ENCODE assay signal across 1 cellular context in genomic region chr19:50537769-50538230, GRCh38.
TF ChIP-seq lines count a peak whose summit lies in the region.

No MANE protein-coding gene starts in this region.

TF ChIP-seq in K562, 482 proteins besides CTCF, POLR2A, EP300 and RAD21 (continued from another document and continues in another):
- TF ChIP-seq GTF3C2 (IDR thresholded peaks at IDR 0.05; ENCODE audit: borderline replicate concordance, extremely low read depth, insufficient read length) (no peak), FUS (optimal IDR thresholded peaks at IDR 0.05; ENCODE audit: low read depth, low read length) (no peak), BRD4 (IDR thresholded peaks at IDR 0.05) (no peak), CHD1 (IDR thresholded peaks at IDR 0.05; ENCODE audit: low read length) (no peak), PRDM10 (IDR thresholded peaks at IDR 0.05; ENCODE audit: partially characterized antibody) (no peak), ZNF76 (CRISPR knock-in tag; IDR thresholded peaks at IDR 0.05; ENCODE audit: borderline replicate concordance) (no peak), SIX5 (IDR thresholded peaks at IDR 0.05; ENCODE audit: borderline replicate concordance in 1 of 2, insufficient read depth in 1 of 2, low read depth in 1 of 2, low read length in 2 of 2) (no peak), RBM25 (IDR thresholded peaks at IDR 0.05; ENCODE audit: low read depth, low read length, severe bottlenecking) (no peak), HOMEZ (CRISPR knock-in tag; IDR thresholded peaks at IDR 0.05) (no peak), ARID2 (IDR thresholded peaks at IDR 0.05) (peak; percentile 59), ZNF766 (CRISPR knock-in tag; conservative IDR thresholded peaks at IDR 0.05) (no peak), MBD1 (CRISPR knock-in tag; IDR thresholded peaks at IDR 0.05) (no peak), DLX4 (CRISPR knock-in tag; IDR thresholded peaks at IDR 0.05) (no peak), AFF1 (IDR thresholded peaks at IDR 0.05; ENCODE audit: low read depth in 1 of 2, partially characterized antibody in 2 of 2) (no peak), MAZ (CRISPR knock-in tag; conservative IDR thresholded peaks at IDR 0.05 in 1 of 2, IDR thresholded peaks at IDR 0.05 in 1 of 2) (peak; percentile 52 to 62; a peak in 3 of 4 replicates), ZBTB33 (CRISPR knock-in tag; IDR thresholded peaks at IDR 0.05) (no peak), ZNF717 (CRISPR knock-in tag; IDR thresholded peaks at IDR 0.05) (no peak), FOXO4 (CRISPR knock-in tag; IDR thresholded peaks at IDR 0.05) (no peak), KLF16 (IDR thresholded peaks at IDR 0.05) (no peak), ZFP1 (CRISPR knock-in tag; IDR thresholded peaks at IDR 0.05) (no peak), ZNF57 (CRISPR knock-in tag; IDR thresholded peaks at IDR 0.05) (no peak), RFX7 (CRISPR knock-in tag; IDR thresholded peaks at IDR 0.05) (no peak), ARID4B (CRISPR knock-in tag; IDR thresholded peaks at IDR 0.05) (no peak), PRPF4 (IDR thresholded peaks at IDR 0.05; ENCODE audit: insufficient read depth, low read depth, low read length, poor library complexity, severe bottlenecking) (no peak), CCAR2 (IDR thresholded peaks at IDR 0.05; ENCODE audit: low read depth, low read length) (no peak), ZNF511 (CRISPR knock-in tag; IDR thresholded peaks at IDR 0.05) (no peak), LARP7 (IDR thresholded peaks at IDR 0.05) (peak; percentile 68; the same call in 1 of the 2 replicates), NUFIP1 (IDR thresholded peaks at IDR 0.05; ENCODE audit: partially characterized antibody) (no peak)
